ENCODE assay signal across 8 cellular contexts in genomic region chr1:246931549-246932365, GRCh38. TPM values are rescaled to one million over a fixed set of nuclear protein-coding genes. Genes with fewer than 3 reads are reported as not detected.
DNase-seq lines count a peak whose midpoint lies in the region; ATAC-seq, FAIRE-seq and TF ChIP-seq lines count a peak whose summit lies in the region.

Gene AHCTF1, minus strand, starts transcription at chr1:246931948. Its CDS starts 13,578 bp downstream, at chr1:246918370.

- H3K4me1 Mint-ChIP-seq in T-cell (peaks cover 36 to 41% (median 37%) of the 10 kb centered on the region in 3 donors), type B pancreatic cell (ENCODE audit: unreplicated experiment) (peaks cover 13% of the 10 kb centered on the region)

- H3K4me3 Mint-ChIP-seq in T-cell (peak within 1 kb of the TSS; percentile 90 to 96 (median 95)), type B pancreatic cell (peak within 1 kb of the TSS; percentile 94)

- CTCF ChIA-PET in T-cell (lab: Charles Lee) = no interaction called here

- TF ChIP-seq CTCF in type B pancreatic cell (conservative IDR thresholded peaks at IDR 0.05) = peak; percentile 8

- H3K27ac ChIP-seq in adipose tissue (ENCODE audit: low read depth, low read length) = peak within 1 kb of the TSS; percentile 95

- peak; percentile 96 for FAIRE-seq in GM12891 (lab: Jason Lieb, UNC)

- peak; percentile 92 for DNase-seq in GM12891 (ENCODE audit: insufficient read length, low spot score)
- peak; percentile 93 for DNase-seq in NCI-H1436 treated with DMSO at 0.1 percent for 48 hours (lab: John Stamatoyannopoulos, UW)
- peak; percentile 87 to 95 (median 92) for DNase-seq in T-cell
- DNase-seq in cardiac septum (ENCODE audit: low spot score) = peak; percentile 99
- peak; percentile 98 for DNase-seq in pons (ENCODE audit: low spot score)
- DNase-seq in type B pancreatic cell (ENCODE audit: extremely low spot score, unreplicated experiment) = peak; percentile 98

- TF ChIP-seq POLR2A in GM12891 (IDR thresholded peaks at IDR 0.05; ENCODE audit: low read depth, low read length) = peak; percentile 96

- POLR2A ChIA-PET in T-cell (lab: Charles Lee) = interaction anchor here (0.6 kb wide), 2 partner anchors 258 to 616 kb away, joined by 3 read pairs; no protein-coding TSS in a partner anchor

- H3K36me3 Mint-ChIP-seq in T-cell (peaks cover 16% of the 10 kb centered on the region), type B pancreatic cell (peaks cover 20% of the 10 kb centered on the region)

- H3K27me3 Mint-ChIP-seq in T-cell (no peaks in the 10 kb centered on the region), type B pancreatic cell (no peaks in the 10 kb centered on the region)

- ATAC-seq in HG02840 (IDR thresholded peaks at IDR 0.05; ENCODE audit: low FRiP score, unreplicated experiment) (peak; percentile 92), T-cell (replicated peaks in 1 of 4) (peak; percentile 90 to 92 (median 92))

- H3K27ac Mint-ChIP-seq in T-cell (peak within 1 kb of the TSS; percentile 92 to 99), type B pancreatic cell (peak within 1 kb of the TSS; percentile 96)

- 0 to 1% (median 1%) methylated on average over 62 to 90 of the region's 90 CpGs for WGBS in adipose tissue, 3 donors

- intact Hi-C loops in cardiac septum (cut with DNase I) = loop anchor here (5.0 kb wide), 1 partner anchor 181 kb away; no protein-coding TSS in a partner anchor

- no peaks in the 10 kb centered on the region for H3K9me3 Mint-ChIP-seq in T-cell
- no peaks in the 10 kb centered on the region for H3K9me3 Mint-ChIP-seq in type B pancreatic cell

TF ChIP-seq in GM12891, 5 proteins besides CTCF, POLR2A, EP300 and RAD21:
- peak; percentile 95 for TF ChIP-seq POLR2AphosphoS5 (IDR thresholded peaks at IDR 0.05; ENCODE audit: low read depth, low read length)
- no peak for TF ChIP-seq PAX5 (IDR thresholded peaks at IDR 0.05; ENCODE audit: insufficient read depth, low read length, severe bottlenecking)
- peak; percentile 91 for TF ChIP-seq TAF1 (IDR thresholded peaks at IDR 0.05; ENCODE audit: low read depth, low read length)
- TF ChIP-seq SPI1 (IDR thresholded peaks at IDR 0.05; ENCODE audit: low read depth, low read length) = no peak
- TF ChIP-seq POU2F2 (IDR thresholded peaks at IDR 0.05; ENCODE audit: low read depth, low read length) = peak; percentile 72

RNA-seq across cellular contexts. Expression of gene AHCTF1, which starts in this region (rescaled TPM):
- 11.4 TPM for polyA plus RNA-seq in GM12891 (2012; ENCODE audit: low read depth, missing spikeins)
- total RNA-seq in T-cell = 10 to 100 TPM; 41.6 to 60.3 (median 53.6) TPM
- polyA plus RNA-seq in adipose tissue = 10 to 100 TPM in 1 of 3 donors, 1 to 10 TPM in 2; 5.4 to 13.1 (median 9.8) TPM
- 15.3 TPM for total RNA-seq in cardiac septum
- 27.0 and 34.9 TPM in 2 replicates for total RNA-seq in type B pancreatic cell (ENCODE audit: low replicate concordance)

Comparison
In these comparisons a context has a peak if more than half of its experiments do, and no peak if none do; other contexts are left out.
1. Peak in every context shown above with its lines: DNase-seq, ATAC-seq and H3K27ac ChIP-seq.